Comparison of ENCODE assay signal across 2 cellular contexts in genomic region chr15:68812596-68813548, GRCh38.
A peak's percentile ranks its signal among the peaks of the same experiment; 100 is the strongest.
TF ChIP-seq lines count a peak whose summit lies in the region.

No MANE protein-coding gene starts in this region.

TF ChIP-seq in GM12878, 131 proteins besides CTCF, POLR2A, EP300 and RAD21:
- no peak for TF ChIP-seq JUND (IDR thresholded peaks at IDR 0.05; ENCODE audit: low read depth, low read length)
- 0 out of 2 replicates have a peak, but pooled peaks have one; percentile 26 for TF ChIP-seq MTA3 (IDR thresholded peaks at IDR 0.05; ENCODE audit: borderline replicate concordance, low read length)
- no peak for TF ChIP-seq PKNOX1 (IDR thresholded peaks at IDR 0.05)
TF ChIP-seq in GM12878: peak in this region for 1.

TF ChIP-seq in HEK293T, 16 proteins besides CTCF, POLR2A, EP300 and RAD21:
- no peak for TF ChIP-seq L3MBTL2 (conservative IDR thresholded peaks at IDR 0.05)
